10 cellular contexts compared by ENCODE assay signal in the genomic region with DNA sequence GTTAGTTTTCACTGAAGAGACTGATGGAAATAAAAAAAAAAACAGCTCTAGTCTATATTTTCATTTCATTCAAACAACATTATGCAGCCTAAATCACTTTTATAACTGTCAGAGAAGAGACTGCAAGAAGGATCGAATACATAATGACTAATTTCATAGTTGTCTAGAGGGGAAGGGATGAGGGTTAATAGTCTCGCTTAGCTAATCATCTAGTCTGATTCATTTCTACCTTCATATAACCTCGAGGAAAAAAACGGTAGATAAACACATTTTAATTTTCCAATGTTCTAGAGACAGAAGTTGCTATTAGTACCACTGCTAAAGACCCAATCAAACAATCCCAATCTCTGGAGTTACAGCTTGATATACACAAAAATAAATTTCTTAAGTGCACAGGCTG. TPM values are rescaled to one million over a fixed set of nuclear protein-coding genes. Genes with fewer than 3 reads are reported as not detected.
A peak's percentile ranks its signal among the peaks of the same experiment; 100 is the strongest.
DNase-seq lines count a peak whose midpoint lies in the region; ATAC-seq, FAIRE-seq and TF ChIP-seq lines count a peak whose summit lies in the region.
"Had no signal": no experiment of that assay in that cellular context is flagged by ENCODE, and none has a peak within 500 bp of the region (broad histone marks: within the 10 kb centered on the region; RNA-seq: fewer than 3 reads in every experiment).

No MANE protein-coding gene starts in this region.

- no peak for DNase-seq in activated T-cell treated with anti-CD3 and anti-CD28 coated beads, Interleukin-2, amount 50 U/mL, for 72 hours
- no peak for DNase-seq in activated T-cell treated with anti-CD3 and anti-CD28 coated beads, Interleukin-2, amount 50 U/mL, for 48 hours
- DNase-seq in fibroblast of lung (ENCODE audit: low read depth in 2 of 2): peak in 1 of 2 donors; percentile 68
- DNase-seq in smooth muscle cell (lab: John Stamatoyannopoulos, UW; ENCODE audit: unreplicated experiment): no peak
- no peak for DNase-seq in NCI-H1092 (lab: John Stamatoyannopoulos, UW)
- no peak for DNase-seq in GM12892 (ENCODE audit: insufficient read length)
- no peak for DNase-seq in NK-92 treated with Interleukin-12 subunit alpha and Interleukin-12 subunit beta, amount 100 ng/mL, for 24 hours (lab: John Stamatoyannopoulos, UW)
- DNase-seq: NCI-H2171; stimulated activated naive CD4-positive, alpha-beta T cell treated with Interleukin-2 at 50 U/mL for 16 hours had no signal

- H3K27ac Mint-ChIP-seq in activated T-cell treated with anti-CD3 and anti-CD28 coated beads, Interleukin-2, amount 50 U/mL, for 72 hours: peak overlapping the region; percentile 97

- no peaks in the 10 kb centered on the region for H3K27me3 ChIP-seq in SU-DHL-6 (ENCODE audit: low read length)
- no peaks in the 10 kb centered on the region for H3K27me3 ChIP-seq in fibroblast of lung (ENCODE audit: control insufficient read depth, insufficient read depth, low read length)
- H3K27me3 ChIP-seq in smooth muscle cell (ENCODE audit: low read depth): no peaks in the 10 kb centered on the region

- H3K27me3 Mint-ChIP-seq in activated T-cell treated with anti-CD3 and anti-CD28 coated beads, Interleukin-2, amount 50 U/mL, for 72 hours (ENCODE audit: low read depth): no peaks in the 10 kb centered on the region

- peaks cover 40% of the 10 kb centered on the region for H3K36me3 ChIP-seq in SU-DHL-6 (ENCODE audit: low read length)
- H3K36me3 ChIP-seq in fibroblast of lung (ENCODE audit: control insufficient read depth, insufficient read depth, low read length): no peaks in the 10 kb centered on the region
- H3K36me3 ChIP-seq in smooth muscle cell (ENCODE audit: low read depth): peaks cover 13% of the 10 kb centered on the region

- no peak overlapping the region for H3K4me3 Mint-ChIP-seq in activated T-cell treated with anti-CD3 and anti-CD28 coated beads, Interleukin-2, amount 50 U/mL, for 72 hours

- WGBS in smooth muscle cell (ENCODE audit: low lambda C conversion rate): 20% methylated on average over 4 of the region's 4 CpGs

- H3K27ac ChIP-seq in SU-DHL-6 (ENCODE audit: low read depth, low read length) (peak overlapping the region; percentile 4; the same call in 1 of the 2 replicates), fibroblast of lung (ENCODE audit: insufficient read depth, low read length) (no peak overlapping the region), smooth muscle cell (ENCODE audit: low read depth) (peak overlapping the region; percentile 99)

- H3K9me2 ChIP-seq in SU-DHL-6 (replicated peaks; ENCODE audit: insufficient read depth, low read length): no peaks in the 10 kb centered on the region

- H3K9ac ChIP-seq in SU-DHL-6 (ENCODE audit: low read length) (peak overlapping the region; percentile 95), fibroblast of lung (ENCODE audit: insufficient read depth, low read length) (no peak overlapping the region), smooth muscle cell (ENCODE audit: low read depth) (peak overlapping the region; percentile 100)

- H3K4me2 ChIP-seq in SU-DHL-6 (ENCODE audit: low read depth, low read length, poor library complexity, severe bottlenecking) (peak overlapping the region; percentile 73), fibroblast of lung (ENCODE audit: extremely low read depth, insufficient read depth, low read length) (peak overlapping the region; percentile 93), smooth muscle cell (peak overlapping the region; percentile 94)

- H3K9me3 Mint-ChIP-seq in activated T-cell treated with anti-CD3 and anti-CD28 coated beads, Interleukin-2, amount 50 U/mL, for 72 hours: no peaks in the 10 kb centered on the region

- H3K4me3 ChIP-seq in SU-DHL-6 (ENCODE audit: insufficient read depth, low read length, poor library complexity, severe bottlenecking) (peak overlapping the region; percentile 87), fibroblast of lung (replicated peaks in 1 of 4; ENCODE audit: control extremely low read depth in 1 of 4, insufficient read depth in 1 of 4, low read depth in 3 of 4, low read length in 4 of 4) (peak overlapping the region; percentile 74 to 98 (median 86)), smooth muscle cell (peak overlapping the region; percentile 94)

- peaks cover 3% of the 10 kb centered on the region; the same call in 1 of the 2 replicates for H3F3A ChIP-seq in SU-DHL-6 (ENCODE audit: insufficient read depth)
- no peaks in the 10 kb centered on the region for H3F3A ChIP-seq in smooth muscle cell (ENCODE audit: low read depth)

- FAIRE-seq in GM12892 (lab: Jason Lieb, UNC): no peak

- H2AFZ ChIP-seq in SU-DHL-6 (ENCODE audit: low read depth, low read length, severe bottlenecking) (no peak overlapping the region), fibroblast of lung (ENCODE audit: low read length) (no peak overlapping the region), smooth muscle cell (ENCODE audit: low read depth) (no peak overlapping the region)

- H3K4me1 Mint-ChIP-seq in activated T-cell treated with anti-CD3 and anti-CD28 coated beads, Interleukin-2, amount 50 U/mL, for 72 hours (ENCODE audit: low read depth): peaks cover 68% of the 10 kb centered on the region

- H3K36me3 Mint-ChIP-seq in activated T-cell treated with anti-CD3 and anti-CD28 coated beads, Interleukin-2, amount 50 U/mL, for 72 hours (ENCODE audit: insufficient read depth in 2 of 2): peaks cover 6 to 31% of the 10 kb centered on the region in 2 donors

- H3K9me3 ChIP-seq in SU-DHL-6 (ENCODE audit: insufficient read depth, low read length) (no peaks in the 10 kb centered on the region), fibroblast of lung (ENCODE audit: control insufficient read depth, insufficient read depth, low read depth, low read length) (no peaks in the 10 kb centered on the region), smooth muscle cell (replicated peaks; ENCODE audit: low read depth) (no peaks in the 10 kb centered on the region)

- H4K20me1 ChIP-seq in SU-DHL-6 (ENCODE audit: low read depth, low read length): peaks cover 59% of the 10 kb centered on the region
- peaks cover 7% of the 10 kb centered on the region for H4K20me1 ChIP-seq in fibroblast of lung (ENCODE audit: control insufficient read depth, extremely low read depth, insufficient read depth, low read length)
- peaks cover 77% of the 10 kb centered on the region for H4K20me1 ChIP-seq in smooth muscle cell (ENCODE audit: low read depth)

- H3K4me1 ChIP-seq in fibroblast of lung (ENCODE audit: control insufficient read depth, extremely low read depth, insufficient read depth, low read length): no peaks in the 10 kb centered on the region
- H3K4me1 ChIP-seq in smooth muscle cell (ENCODE audit: low read depth): peaks cover 30% of the 10 kb centered on the region

- TF ChIP-seq POLR2A in GM12892 (IDR thresholded peaks at IDR 0.05; ENCODE audit: low read depth, low read length): no peak

- TF ChIP-seq CTCF in SU-DHL-6 (IDR thresholded peaks at IDR 0.05; ENCODE audit: insufficient read depth, low read length, poor library complexity, severe bottlenecking) (no peak), fibroblast of lung (conservative IDR thresholded peaks at IDR 0.05 in 1 of 2, IDR thresholded peaks at IDR 0.05 in 1 of 2; ENCODE audit: low read depth in 1 of 2, low read length in 2 of 2) (no peak), smooth muscle cell (IDR thresholded peaks at IDR 0.05; ENCODE audit: borderline replicate concordance, insufficient read depth, poor library complexity, severe bottlenecking) (no peak)

- peaks cover 94% of the 10 kb centered on the region for H3K79me2 ChIP-seq in SU-DHL-6 (ENCODE audit: insufficient read depth, low read length)
- H3K79me2 ChIP-seq in fibroblast of lung (ENCODE audit: control insufficient read depth, insufficient read depth, low read length): peaks cover 96% of the 10 kb centered on the region
- H3K79me2 ChIP-seq in smooth muscle cell (ENCODE audit: low read depth): peaks cover 93% of the 10 kb centered on the region

- ATAC-seq in activated T-cell treated with anti-CD3 and anti-CD28 coated beads, Interleukin-2, amount 50 U/mL, for 72 hours (replicated peaks in 1 of 2): no peak

RNA-seq across cellular contexts. Expression of a gene that starts 3.5 kb away (rescaled TPM):
- 100 to 1,000 TPM; 145 to 191 TPM for total RNA-seq in activated T-cell treated with anti-CD3 and anti-CD28 coated beads, Interleukin-2, amount 50 U/mL, for 72 hours
- total RNA-seq in fibroblast of lung (77.3 and 99.4 TPM in 2 replicates), smooth muscle cell (144 and 166 TPM in 2 replicates)
- polyA plus RNA-seq in fibroblast of lung (102 TPM in 2 replicates), smooth muscle cell (50.5 and 60.4 TPM in 2 replicates)
- 75.3 and 81.3 TPM in 2 replicates for polyA plus RNA-seq in fibroblast of lung (2012)
- polyA minus RNA-seq in fibroblast of lung (ENCODE audit: low replicate concordance): 22.8 and 61.8 TPM in 2 replicates
- polyA plus RNA-seq in GM12892 (2012; ENCODE audit: missing spikeins): 161 TPM

RNA-seq across cellular contexts. Expression of a gene that starts 29.4 kb away (rescaled TPM):
- total RNA-seq in activated T-cell treated with anti-CD3 and anti-CD28 coated beads, Interleukin-2, amount 50 U/mL, for 72 hours: 10 to 100 TPM in 1 of 2 donors, 1 to 10 TPM in 1; 9.6 to 14.0 TPM
- 46.5 and 52.0 TPM in 2 replicates for total RNA-seq in fibroblast of lung
- 45.7 and 78.7 TPM in 2 replicates for polyA plus RNA-seq in fibroblast of lung
- 41.1 and 78.6 TPM in 2 replicates for polyA plus RNA-seq in fibroblast of lung (2012)
- 1.2 and 5.8 TPM in 2 replicates for polyA minus RNA-seq in fibroblast of lung (ENCODE audit: low replicate concordance)
- 48.9 and 92.8 TPM in 2 replicates for total RNA-seq in smooth muscle cell
- 31.5 and 43.4 TPM in 2 replicates for polyA plus RNA-seq in smooth muscle cell
- polyA plus RNA-seq in GM12892 (2012; ENCODE audit: missing spikeins): 5.1 TPM
